15 cellular contexts compared by ENCODE assay signal in the genomic region with DNA sequence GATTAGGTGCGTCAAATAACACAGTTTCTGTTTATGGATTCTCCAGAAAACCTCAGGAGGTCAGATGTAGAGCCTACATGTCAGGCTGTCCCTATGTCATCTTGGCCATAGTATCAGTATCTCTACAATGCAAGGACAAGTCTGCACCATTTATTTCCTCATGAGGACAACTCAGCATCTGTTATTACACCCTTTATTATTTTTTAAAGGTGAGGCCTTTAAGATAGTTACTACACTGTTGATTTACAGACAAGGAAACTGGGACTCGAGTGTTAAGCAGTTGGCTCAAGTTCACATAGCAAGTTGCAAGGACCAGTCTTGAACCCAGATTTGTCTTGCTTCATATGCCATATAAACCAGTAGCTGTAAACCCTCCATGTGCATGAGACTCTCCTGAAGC. TPM values are rescaled to one million over a fixed set of nuclear protein-coding genes. Genes with fewer than 3 reads are reported as not detected.
DNase-seq lines count a peak whose midpoint lies in the region; ATAC-seq, FAIRE-seq and TF ChIP-seq lines count a peak whose summit lies in the region.
"Had no signal": no experiment of that assay in that cellular context is flagged by ENCODE, and none has a peak within 500 bp of the region (broad histone marks: within the 10 kb centered on the region; RNA-seq: fewer than 3 reads in every experiment).

No MANE protein-coding gene starts in this region.

- TF ChIP-seq CTCF in CD14-positive monocyte (IDR thresholded peaks at IDR 0.05) (no peak), K562 (IDR thresholded peaks at IDR 0.05 in 2 of 3, conservative IDR thresholded peaks at IDR 0.05 in 1 of 3; ENCODE audit: insufficient read depth in 2 of 3, low read depth in 1 of 3, low read length in 3 of 3) (no peak), left lung (IDR thresholded peaks at IDR 0.05) (no peak)

- no peak for TF ChIP-seq POLR2A in K562 (conservative IDR thresholded peaks at IDR 0.05)

- DNase-seq in CD14-positive monocyte (ENCODE audit: low spot score) (no peak), K562 (ENCODE audit: extremely low read depth in 1 of 4, low spot score in 3 of 4) (no peak), left lung (no peak), NCI-H1092 treated with DMSO at 0.1 percent for 48 hours (lab: John Stamatoyannopoulos, UW) (no peak)
- DNase-seq in CD4-positive, alpha-beta memory T cell = no peak
- DNase-seq: DMS153, EL, Karpas-422, NCI-H1436, NCI-H2029 treated with DMSO at 0.1 percent for 48 hours, NCI-H510A treated with DMSO at 0.1 percent for 48 hours, SIG-M5 had no signal

- peaks cover 14% of the 10 kb centered on the region for H3K27me3 ChIP-seq in CD4-positive, alpha-beta memory T cell (ENCODE audit: insufficient read depth, low read length)
- peaks cover 31 to 62% of the 10 kb centered on the region in 2 experiments for H3K27me3 ChIP-seq in K562 (ENCODE audit: control insufficient read depth in 2 of 2, insufficient read depth in 2 of 2, low read length in 2 of 2)
- H3K27me3 ChIP-seq in left lung = peaks cover 16 to 39% of the 10 kb centered on the region in 2 donors

- POLR2A ChIA-PET in CD4-positive, alpha-beta memory T cell (lab: Charles Lee; ENCODE audit: partially characterized antibody) = interaction anchor here (0.8 kb wide), 1 partner anchor 23 kb away, joined by 3 read pairs; a partner anchor contains a TSS
- POLR2A ChIA-PET in K562 (lab: Yijun Ruan, JAX) = interaction anchor here (0.9 kb wide), 1 partner anchor 13 kb away, joined by 3 read pairs; no protein-coding TSS in a partner anchor

- no peak overlapping the region for H3K4me2 ChIP-seq in K562 (ENCODE audit: insufficient read depth, low read length)

- TF ChIP-seq RAD21 in K562 (CRISPR knock-in tag; conservative IDR thresholded peaks at IDR 0.05 in 1 of 2, IDR thresholded peaks at IDR 0.05 in 1 of 2) = no peak

- H3K27ac ChIP-seq in CD4-positive, alpha-beta memory T cell (ENCODE audit: low read depth, low read length) = no peak overlapping the region
- H3K27ac ChIP-seq in K562 (ENCODE audit: extremely low read depth, low read depth, low read length) (no peak overlapping the region), left lung (no peak overlapping the region)

- no peaks in the 10 kb centered on the region for H3K9me1 ChIP-seq in K562 (ENCODE audit: control insufficient read depth, insufficient read depth, low read length)

- peaks cover 14% of the 10 kb centered on the region for H3K4me1 Mint-ChIP-seq in CD14-positive monocyte
- peaks cover 2 to 16% (median 9%) of the 10 kb centered on the region in 4 donors for H3K4me1 Mint-ChIP-seq in CD4-positive, alpha-beta memory T cell

- TF ChIP-seq EP300 in K562 (IDR thresholded peaks at IDR 0.05; ENCODE audit: low read length) = no peak

- H2AFZ ChIP-seq in K562 (ENCODE audit: low read depth, low read length) = no peak overlapping the region

- H4K20me1 ChIP-seq in K562 (replicated peaks; ENCODE audit: control insufficient read depth, insufficient read depth, low read length) = no peaks in the 10 kb centered on the region

- CTCF ChIA-PET in CD4-positive, alpha-beta memory T cell (lab: Charles Lee; ENCODE audit: partially characterized antibody) = interaction anchor here (1.0 to 1.7 kb wide), 2 partner anchors 8 to 108 kb away, joined by 4 to 6 read pairs; no protein-coding TSS in a partner anchor
- CTCF ChIA-PET in K562 (lab: Yijun Ruan, JAX; ENCODE audit: low intra/inter-chr PET ratio) = no interaction called here

- no peak for ATAC-seq in K562
- ATAC-seq in left lung = peak; percentile 14
- ATAC-seq in GM19463 (IDR thresholded peaks at IDR 0.05; ENCODE audit: unreplicated experiment) = no peak
- no peak for ATAC-seq in HG02798 (IDR thresholded peaks at IDR 0.05; ENCODE audit: poor library complexity, unreplicated experiment)

- no peak overlapping the region for H3K4me3 ChIP-seq in CD4-positive, alpha-beta memory T cell (ENCODE audit: low read length in 2 of 2)
- H3K4me3 ChIP-seq in K562 (no peak overlapping the region), left lung (no peak overlapping the region)

- H3K36me3 ChIP-seq in CD4-positive, alpha-beta memory T cell (ENCODE audit: insufficient read depth, low read length) = no peaks in the 10 kb centered on the region
- no peaks in the 10 kb centered on the region for H3K36me3 ChIP-seq in K562 (ENCODE audit: control insufficient read depth, insufficient read depth, low read length)
- no peaks in the 10 kb centered on the region for H3K36me3 ChIP-seq in left lung

- in situ Hi-C loops in K562 (cut with MboI) = no loop called here

- intact Hi-C loops in CD14-positive monocyte (cut with micrococcal nuclease) = no loop called here
- intact Hi-C loops in CD4-positive, alpha-beta memory T cell (cut with micrococcal nuclease) = no loop called here
- intact Hi-C loops in K562 (cut with micrococcal nuclease) = no loop called here
- intact Hi-C loops in left lung (cut with DNase I) = no loop called here

- peaks cover 9 to 21% (median 16%) of the 10 kb centered on the region in 7 donors for H3K9me3 Mint-ChIP-seq in CD14-positive monocyte
- H3K9me3 Mint-ChIP-seq in CD4-positive, alpha-beta memory T cell = peaks cover 0 to 12% (median 8%) of the 10 kb centered on the region in 8 donors

- peak overlapping the region in 4 of 7 donors; percentile 2 to 83 (median 45) for H3K27ac Mint-ChIP-seq in CD14-positive monocyte
- no peak overlapping the region for H3K27ac Mint-ChIP-seq in CD4-positive, alpha-beta memory T cell

- peak overlapping the region in 1 of 2 donors; percentile 93 for H3K4me3 Mint-ChIP-seq in CD14-positive monocyte
- H3K4me3 Mint-ChIP-seq in CD4-positive, alpha-beta memory T cell = peak overlapping the region in 6 of 8 donors; percentile 40 to 78 (median 46)

- peak; percentile 51 for FAIRE-seq in K562 (lab: Jason Lieb, UNC)

- H3K9me3 ChIP-seq in CD4-positive, alpha-beta memory T cell (ENCODE audit: control insufficient read depth in 1 of 2, low read length in 2 of 2) = no peaks in the 10 kb centered on the region
- no peaks in the 10 kb centered on the region for H3K9me3 ChIP-seq in K562 (replicated peaks; ENCODE audit: control insufficient read depth, insufficient read depth, low read depth, low read length)
- H3K9me3 ChIP-seq in left lung = peaks cover 0 to 8% of the 10 kb centered on the region in 2 donors

- peaks cover 46 to 66% (median 56%) of the 10 kb centered on the region in 3 donors for H3K27me3 Mint-ChIP-seq in CD14-positive monocyte (ENCODE audit: low read depth in 3 of 3)
- peaks cover 31 to 37% of the 10 kb centered on the region in 2 donors for H3K27me3 Mint-ChIP-seq in CD4-positive, alpha-beta memory T cell

- H3K36me3 Mint-ChIP-seq in CD14-positive monocyte = peaks cover 6 to 12% of the 10 kb centered on the region in 2 donors
- peaks cover 0 to 6% of the 10 kb centered on the region in 2 donors for H3K36me3 Mint-ChIP-seq in CD4-positive, alpha-beta memory T cell

- H3K9ac ChIP-seq in K562 (ENCODE audit: insufficient read depth in 1 of 2, low read depth in 2 of 2, low read length in 2 of 2) = no peak overlapping the region

- 2% methylated on average over 2 of the region's 2 CpGs for WGBS in K562 (ENCODE audit: insufficient coverage, low coverage, missing lambda C conversion rate)

- no peaks in the 10 kb centered on the region for H3K79me2 ChIP-seq in K562 (ENCODE audit: control insufficient read depth, insufficient read depth, low read length)

- BruUV-seq in K562 (replicated peaks; lab: Mats Ljungman, UMichigan) = no TSS peak

- H3K4me1 ChIP-seq in CD4-positive, alpha-beta memory T cell (ENCODE audit: insufficient read depth, low read length) = no peaks in the 10 kb centered on the region
- peaks cover 0 to 15% of the 10 kb centered on the region in 2 experiments; a peak in 3 of 5 replicates for H3K4me1 ChIP-seq in K562 (replicated peaks in 1 of 2; ENCODE audit: control insufficient read depth in 2 of 2, insufficient read depth in 2 of 2, low read length in 2 of 2)
- peaks cover 7 to 13% of the 10 kb centered on the region in 2 donors for H3K4me1 ChIP-seq in left lung

RNA-seq across cellular contexts. Expression of a gene that starts 23.2 kb away (rescaled TPM):
- 100 to 1,000 TPM; 112 to 125 TPM for polyA plus RNA-seq in CD14-positive monocyte
- 10 to 100 TPM; 57.4 to 60.4 TPM for total RNA-seq in CD4-positive, alpha-beta memory T cell
- polyA plus RNA-seq in CD4-positive, alpha-beta memory T cell = 100 to 1,000 TPM; 148 to 304 TPM
- 63.9 and 181 TPM in 2 replicates for total RNA-seq in K562 (2011; cell fraction: chromatin; rRNA removed; ENCODE audit: low replicate concordance)
- 50.4 and 54.7 TPM in 2 replicates for total RNA-seq in K562 (2011; cell fraction: nucleolus; rRNA removed)
- 123 and 276 TPM in 2 replicates for total RNA-seq in K562 (2011; cell fraction: nucleoplasm; rRNA removed)
- 378 and 453 TPM in 2 replicates for total RNA-seq in K562 (2014; rRNA removed)
- 635 and 699 TPM in 2 replicates for total RNA-seq in K562 (2014; rRNA removed; fragmentation: Illumina TruSeq; extraction: Trizol)
- total RNA-seq in K562 (2015; rRNA removed; fragmentation: Illumina TruSeq; extraction: Trizol) = 463 and 482 TPM in 2 replicates
- 418 and 448 TPM in 2 replicates for total RNA-seq in K562 (2021)
- 408 and 606 TPM in 2 replicates for polyA plus RNA-seq in K562 (2011; rRNA removed)
- 122 and 218 TPM in 2 replicates for polyA plus RNA-seq in K562 (2011; cell fraction: cytosol; rRNA removed)
- polyA plus RNA-seq in K562 (2011; cell fraction: nucleus; rRNA removed) = 92.6 and 127 TPM in 2 replicates
- polyA plus RNA-seq in K562 (2012) = 299 and 379 TPM in 2 replicates
- 454 and 471 TPM in 2 replicates for polyA plus RNA-seq in K562 (2014; fragmentation: Illumina TruSeq; extraction: Trizol)
- 100 to 1,000 TPM; 301 to 366 TPM for polyA plus RNA-seq in K562 (2014; fragmentation: Nextera tagmentation; extraction: Ambion mirVana)
- polyA plus RNA-seq in K562 (2014; rRNA removed) = 591 and 627 TPM in 2 replicates
- 573 and 613 TPM in 2 replicates for polyA minus RNA-seq in K562 (2011; rRNA and poly(A)+ RNA removed)
- polyA minus RNA-seq in K562 (2011; cell fraction: cytosol; rRNA and poly(A)+ RNA removed) = 121 and 162 TPM in 2 replicates
- polyA minus RNA-seq in K562 (2011; cell fraction: nucleus; rRNA and poly(A)+ RNA removed) = 49.1 and 87.5 TPM in 2 replicates
- total RNA-seq in left lung = 100 to 1,000 TPM; 223 to 231 TPM

RNA-seq across cellular contexts. Expression of a gene that starts 27.3 kb away (rescaled TPM):
- polyA plus RNA-seq in CD14-positive monocyte = not detected
- total RNA-seq in CD4-positive, alpha-beta memory T cell = not detected
- polyA plus RNA-seq in CD4-positive, alpha-beta memory T cell = not detected
- not detected in 2 replicates for total RNA-seq in K562 (2011; cell fraction: chromatin; rRNA removed; ENCODE audit: low replicate concordance)
- total RNA-seq in K562 (2011; cell fraction: nucleolus; rRNA removed) = not detected in 2 replicates
- total RNA-seq in K562 (2011; cell fraction: nucleoplasm; rRNA removed) = not detected in 2 replicates
- not detected in 2 replicates for total RNA-seq in K562 (2014; rRNA removed)
- under 0.01 TPM in 1 of 2 replicates, not detected in the other for total RNA-seq in K562 (2014; rRNA removed; fragmentation: Illumina TruSeq; extraction: Trizol)
- total RNA-seq in K562 (2015; rRNA removed; fragmentation: Illumina TruSeq; extraction: Trizol) = not detected in 2 replicates
- total RNA-seq in K562 (2021) = not detected in 2 replicates
- not detected in 2 replicates for polyA plus RNA-seq in K562 (2011; rRNA removed)
- under 0.01 TPM in 1 of 2 replicates, not detected in the other for polyA plus RNA-seq in K562 (2011; cell fraction: cytosol; rRNA removed)
- polyA plus RNA-seq in K562 (2011; cell fraction: nucleus; rRNA removed) = not detected in 2 replicates
- polyA plus RNA-seq in K562 (2012) = not detected in 2 replicates
- polyA plus RNA-seq in K562 (2014; fragmentation: Illumina TruSeq; extraction: Trizol) = not detected in 2 replicates
- not detected for polyA plus RNA-seq in K562 (2014; fragmentation: Nextera tagmentation; extraction: Ambion mirVana)
- not detected in 2 replicates for polyA plus RNA-seq in K562 (2014; rRNA removed)
- not detected in 2 replicates for polyA minus RNA-seq in K562 (2011; rRNA and poly(A)+ RNA removed)
- not detected in 2 replicates for polyA minus RNA-seq in K562 (2011; cell fraction: cytosol; rRNA and poly(A)+ RNA removed)
- not detected in 2 replicates for polyA minus RNA-seq in K562 (2011; cell fraction: nucleus; rRNA and poly(A)+ RNA removed)
- under 1 TPM; 0.20 to 0.21 TPM for total RNA-seq in left lung
- polyA plus RNA-seq: BJ had no signal

Comparison
In these comparisons a context has a peak if more than half of its experiments do, and no peak if none do; other contexts are left out.
1. H3K27ac Mint-ChIP-seq: peak in CD14-positive monocyte (4 of 7); none in CD4-positive, alpha-beta memory T cell (0 of 7).